ENCODE assay signal across 28 cellular contexts in genomic region chr1:66692681-66693080, GRCh38.
"Had no signal": no experiment of that assay in that cellular context is flagged by ENCODE, and none has a peak within 500 bp of the region (broad histone marks: within the 10 kb centered on the region; RNA-seq: fewer than 3 reads in every experiment).

No MANE protein-coding gene starts in this region.

- H3K9ac ChIP-seq: neural progenitor cell had no signal

- H3K36me3 ChIP-seq: left lung, neural progenitor cell, neutrophil, suprapubic skin, upper lobe of right lung had no signal

- H3K4me1 ChIP-seq: suprapubic skin, upper lobe of right lung had no signal

- H2AFZ ChIP-seq: neural progenitor cell had no signal

- H3K9me3 ChIP-seq: left lung, neutrophil, suprapubic skin, thoracic aorta, tibial artery, upper lobe of right lung had no signal

- H3K4me3 ChIP-seq: left lung, lung, neural progenitor cell, skin epidermis, suprapubic skin, thoracic aorta, tibial artery, upper lobe of right lung had no signal

- FAIRE-seq: kidney, urothelium cell line had no signal

- H3K27me3 ChIP-seq: left lung, neural progenitor cell, neutrophil, suprapubic skin, tibial artery, upper lobe of right lung had no signal

- DNase-seq: hippocampal formation; kidney; left colon; left lung; mesendoderm; naive B cell; natural killer cell; nephron progenitor cell; occipital lobe; retina; right cardiac atrium; stimulated activated CD4-positive, alpha-beta T cell treated with anti-CD3 and anti-CD28 coated beads, Interleukin-12 subunit alpha, Interleukin-12 subunit beta, amount 100 ng/mL, for 4 hours; stimulated activated CD4-positive, alpha-beta T cell treated with anti-CD3 and anti-CD28 coated beads, Interleukin-15, amount 100 ng/mL, for 24 hours; stimulated activated CD4-positive, alpha-beta T cell treated with anti-CD3 and anti-CD28 coated beads, Interleukin-2, amount 100 ng/mL, for 24 hours; stimulated activated CD4-positive, alpha-beta T cell treated with anti-CD3 and anti-CD28 coated beads, Interleukin-4, amount 100 ng/mL, for 1 hour; stimulated activated naive B cell treated with anti-CD40 and anti-IgM and Interleukin-4, amounts not matched to agents 10 μg/mL and 1 μg/mL and 100 μg/mL, for 72 hours; stimulated activated naive CD8-positive, alpha-beta T cell treated with anti-CD3 and anti-CD28 coated beads, Interleukin-15, Interleukin-2, amounts not matched to agents 100 U/mL and 50 U/mL, for 24 hours; tibial artery; trophoblast cell; upper lobe of right lung had no signal

- H3K27ac ChIP-seq: left lung, neural progenitor cell, neutrophil, skin epidermis, suprapubic skin, thoracic aorta, tibial artery, upper lobe of right lung had no signal

- H3K4me2 ChIP-seq: neural progenitor cell had no signal

- ATAC-seq: left colon; left lung; natural killer cell; right cardiac atrium; sciatic nerve; stimulated activated naive B cell treated with anti-CD40 and anti-IgM and Interleukin-4, amounts not matched to agents 10 μg/mL and 1 μg/mL and 100 μg/mL, for 72 hours; stimulated activated naive CD8-positive, alpha-beta T cell treated with anti-CD3 and anti-CD28 coated beads, Interleukin-15, Interleukin-2, amounts not matched to agents 100 U/mL and 50 U/mL, for 24 hours; upper lobe of right lung had no signal
